1 cellular context compared by ENCODE assay signal in genomic region chr22:39994566-39995345, GRCh38.
TF ChIP-seq lines count a peak whose summit lies in the region.

FAM83F (plus strand) TSS chr22:39994954; CDS start chr22:39995043, 89 bp downstream.

TF ChIP-seq in H1, 55 proteins besides CTCF, POLR2A, EP300 and RAD21 (continued from another document):
- no peak for TF ChIP-seq ATF2 (IDR thresholded peaks at IDR 0.05; ENCODE audit: low read length)
- no peak for TF ChIP-seq GTF2F1 (IDR thresholded peaks at IDR 0.05; ENCODE audit: borderline replicate concordance, low read depth, low read length)
- peak; percentile 54; the same call in 1 of the 2 replicates for TF ChIP-seq PHF8 (conservative IDR thresholded peaks at IDR 0.05; ENCODE audit: low read depth, low read length)
- peak; percentile 37; the same call in 1 of the 2 replicates for TF ChIP-seq USF2 (IDR thresholded peaks at IDR 0.05; ENCODE audit: low read length)
- peak; percentile 57 for TF ChIP-seq EGR1 (IDR thresholded peaks at IDR 0.05; ENCODE audit: borderline replicate concordance, low read depth, low read length)
- TF ChIP-seq NANOG (IDR thresholded peaks at IDR 0.05; ENCODE audit: insufficient read depth, low read depth, low read length, poor library complexity, severe bottlenecking): no peak
- no peak; the same call in none of the 2 replicates for TF ChIP-seq SUZ12 (IDR thresholded peaks at IDR 0.05; ENCODE audit: low read length)
- no peak for TF ChIP-seq SRF (IDR thresholded peaks at IDR 0.05; ENCODE audit: low read depth, low read length)
- peak; percentile 99 for TF ChIP-seq MAX (IDR thresholded peaks at IDR 0.05)
- TF ChIP-seq TBP (IDR thresholded peaks at IDR 0.05; ENCODE audit: low read depth, low read length): no peak
- TF ChIP-seq KDM4A (IDR thresholded peaks at IDR 0.05; ENCODE audit: low read depth, low read length, severe bottlenecking): peak; percentile 53
- TF ChIP-seq ASH2L (IDR thresholded peaks at IDR 0.05; ENCODE audit: low read length): peak; percentile 52
- TF ChIP-seq EZH2 (IDR thresholded peaks at IDR 0.05; ENCODE audit: low read depth, low read length, severe bottlenecking): peak; percentile 22
- no peak for TF ChIP-seq YY1 (IDR thresholded peaks at IDR 0.05; ENCODE audit: low read depth, low read length)
- TF ChIP-seq SIN3A (conservative IDR thresholded peaks at IDR 0.05 in 1 of 2, IDR thresholded peaks at IDR 0.05 in 1 of 2; ENCODE audit: low read depth in 1 of 2, low read length in 2 of 2): peak in 1 of 2 experiments; percentile 60; a peak in 1 of 4 replicates
- TF ChIP-seq E2F6 (IDR thresholded peaks at IDR 0.05): peak; percentile 97
- TF ChIP-seq HDAC2 (IDR thresholded peaks at IDR 0.05; ENCODE audit: borderline replicate concordance in 1 of 2, low read depth in 2 of 2, low read length in 2 of 2): peak in 1 of 2 experiments; percentile 84; a peak in 1 of 4 replicates
- 0 out of 2 replicates have a peak, but pooled peaks have one; percentile 14 for TF ChIP-seq TAF1 (IDR thresholded peaks at IDR 0.05; ENCODE audit: low read depth, low read length)
- no peak for TF ChIP-seq TAF7 (optimal IDR thresholded peaks at IDR 0.05; ENCODE audit: borderline replicate concordance, low read depth, low read length)
